In the genomic region with DNA sequence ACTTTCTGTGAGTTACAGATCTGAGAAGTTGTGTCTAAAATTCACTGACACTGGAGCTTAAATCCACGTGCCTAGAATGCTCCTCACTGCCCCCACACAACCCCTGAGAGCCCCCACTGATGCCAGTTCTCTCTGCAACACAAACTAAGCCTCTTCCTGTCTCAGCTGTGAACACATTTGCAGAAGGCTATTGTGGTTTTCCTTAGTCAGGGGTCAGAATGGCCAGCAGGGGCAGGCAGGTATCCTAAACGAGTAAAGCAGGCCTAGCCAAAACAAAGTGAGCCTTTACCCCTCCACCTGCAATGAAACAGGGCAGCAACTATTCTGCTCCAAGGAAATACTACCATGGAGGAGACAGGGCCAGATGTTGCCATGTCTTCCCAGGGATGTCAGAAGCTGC, we compare ENCODE assay signal across 13 cellular contexts.
DNase-seq lines count a peak whose midpoint lies in the region; ATAC-seq and TF ChIP-seq lines count a peak whose summit lies in the region.
"Had no signal": no experiment of that assay in that cellular context is flagged by ENCODE, and none has a peak within 500 bp of the region (broad histone marks: within the 10 kb centered on the region; RNA-seq: fewer than 3 reads in every experiment).

No MANE protein-coding gene starts in this region.

- CTCF ChIA-PET in HEK293 (lab: Yijun Ruan, JAX): no interaction called here
- CTCF ChIA-PET in PC-9 (lab: Charles Lee): no interaction called here

- no peaks in the 10 kb centered on the region for H3K9me2 ChIP-seq in PC-9 (ENCODE audit: insufficient read depth)

- H3K4me3 ChIP-seq in GM12865 (ENCODE audit: low read depth, low read length) (no peak overlapping the region), HEK293 (ENCODE audit: low read depth, low read length) (no peak overlapping the region), PC-9 (no peak overlapping the region)
- H3K4me3 ChIP-seq: BLaER1, colonic mucosa had no signal

- H3K4me1 ChIP-seq in HEK293 (ENCODE audit: control insufficient read depth, insufficient read depth, low read length) (0 out of 2 replicates have a peak, but pooled peaks cover 3% of the 10 kb centered on the region), PC-9 (replicated peaks; ENCODE audit: insufficient read depth) (no peaks in the 10 kb centered on the region)
- H3K4me1 ChIP-seq: BLaER1, colonic mucosa had no signal

- no peaks in the 10 kb centered on the region for H3K27me3 ChIP-seq in PC-9 (ENCODE audit: insufficient read depth, low read depth)
- H3K27me3 ChIP-seq: BLaER1, colonic mucosa had no signal

- H3K4me2 ChIP-seq in PC-9: no peak overlapping the region
- H3K4me2 ChIP-seq: BLaER1 had no signal

- no peak overlapping the region for H2AFZ ChIP-seq in PC-9

- no TSS peak for BruUV-seq in PC-9 (replicated peaks; lab: Mats Ljungman, UMichigan)

- DNase-seq in GM12865 (ENCODE audit: low read depth): peak; percentile 10
- peak in 1 of 2 experiments; percentile 1 for DNase-seq in PC-9
- DNase-seq in left lobe of liver (ENCODE audit: low spot score): peak; percentile 52
- no peak for DNase-seq in activated CD4-positive, alpha-beta T cell treated with anti-CD3 and anti-CD28 coated beads for 48 hours
- no peak for DNase-seq in activated T-cell treated with anti-CD3 and anti-CD28 coated beads, Interleukin-2, amount 50 U/mL, for 48 hours
- DNase-seq in NCI-H345 (lab: John Stamatoyannopoulos, UW): no peak
- DNase-seq: colonic mucosa; GF-D8; Karpas-422; stimulated activated CD4-positive, alpha-beta T cell treated with anti-CD3 and anti-CD28 coated beads, Interleukin-4, amount 100 ng/mL, for 4 hours had no signal

- ATAC-seq in left lobe of liver (peak; percentile 89), GM19324 (IDR thresholded peaks at IDR 0.05; ENCODE audit: low FRiP score, unreplicated experiment) (no peak)

- no peaks in the 10 kb centered on the region for H3K9me3 ChIP-seq in HEK293 (ENCODE audit: control insufficient read depth, insufficient read depth, low read depth, low read length)
- H3K9me3 ChIP-seq in PC-9 (ENCODE audit: insufficient read depth, low read depth): no peaks in the 10 kb centered on the region
- H3K9me3 ChIP-seq: BLaER1, colonic mucosa had no signal

- H3K27ac ChIP-seq in HEK293 (ENCODE audit: extremely low read depth, low read depth, low read length) (no peak overlapping the region), PC-9 (no peak overlapping the region)
- H3K27ac ChIP-seq: BLaER1, colonic mucosa had no signal

- H3K36me3 ChIP-seq in HEK293 (ENCODE audit: control insufficient read depth in 2 of 2, insufficient read depth in 1 of 2, low read length in 2 of 2) (no peaks in the 10 kb centered on the region), PC-9 (ENCODE audit: low read depth) (no peaks in the 10 kb centered on the region)
- H3K36me3 ChIP-seq: BLaER1, colonic mucosa had no signal

- no peaks in the 10 kb centered on the region for H3K79me2 ChIP-seq in PC-9 (ENCODE audit: low read depth)

- no peaks in the 10 kb centered on the region for H4K20me1 ChIP-seq in PC-9 (ENCODE audit: insufficient read depth)
- H4K20me1 ChIP-seq: BLaER1 had no signal

- intact Hi-C loops in PC-9 (cut with micrococcal nuclease; ENCODE audit: unreplicated experiment): no loop called here

- POLR2A ChIA-PET in HEK293 (lab: Yijun Ruan, JAX) (no interaction called here), PC-9 (lab: Charles Lee; ENCODE audit: unreplicated experiment) (no interaction called here)

- TF ChIP-seq CTCF in GM12865 (IDR thresholded peaks at IDR 0.05; ENCODE audit: insufficient read depth, low read depth, low read length, missing control alignments): no peak
- peak; percentile 50; the same call in 1 of the 2 replicates for TF ChIP-seq CTCF in HEK293 (tag by site-specific recombination; IDR thresholded peaks at IDR 0.05)
- peak; percentile 30; the same call in 1 of the 2 replicates for TF ChIP-seq CTCF in PC-9 (conservative IDR thresholded peaks at IDR 0.05)

- H3F3A ChIP-seq in PC-9 (ENCODE audit: insufficient read depth, low read depth): no peaks in the 10 kb centered on the region

TF ChIP-seq in HEK293, 187 proteins besides CTCF, POLR2A, EP300 and RAD21:
- TF ChIP-seq ZNF660 (tag by site-specific recombination; IDR thresholded peaks at IDR 0.05) (no peak), ZNF747 (tag by site-specific recombination; IDR thresholded peaks at IDR 0.05) (no peak), OVOL3 (tag by site-specific recombination; IDR thresholded peaks at IDR 0.05) (no peak), ZNF449 (tag by site-specific recombination; IDR thresholded peaks at IDR 0.05) (no peak), HIC1 (tag by site-specific recombination; IDR thresholded peaks at IDR 0.05) (no peak), ZNF221 (tag by site-specific recombination; IDR thresholded peaks at IDR 0.05; ENCODE audit: borderline replicate concordance) (no peak), ZNF146 (tag by site-specific recombination; IDR thresholded peaks at IDR 0.05) (no peak), YY2 (tag by site-specific recombination; IDR thresholded peaks at IDR 0.05) (no peak), ZNF133 (tag by site-specific recombination; IDR thresholded peaks at IDR 0.05) (no peak), ZNF202 (tag by site-specific recombination; IDR thresholded peaks at IDR 0.05; ENCODE audit: borderline replicate concordance) (no peak), ZNF610 (tag by site-specific recombination; IDR thresholded peaks at IDR 0.05; ENCODE audit: borderline replicate concordance) (no peak), ZNF549 (tag by site-specific recombination; IDR thresholded peaks at IDR 0.05) (no peak), KLF1 (tag by site-specific recombination; IDR thresholded peaks at IDR 0.05) (no peak), HOXD13 (CRISPR knock-in tag; IDR thresholded peaks at IDR 0.05; ENCODE audit: borderline replicate concordance) (no peak), ZNF776 (tag by site-specific recombination; IDR thresholded peaks at IDR 0.05; ENCODE audit: borderline replicate concordance) (no peak), GLIS1 (tag by site-specific recombination; IDR thresholded peaks at IDR 0.05) (no peak), ZNF324 (tag by site-specific recombination; IDR thresholded peaks at IDR 0.05) (no peak), ZNF302 (tag by site-specific recombination; IDR thresholded peaks at IDR 0.05; ENCODE audit: low read depth) (no peak), GLI2 (tag by site-specific recombination; IDR thresholded peaks at IDR 0.05; ENCODE audit: borderline replicate concordance, low read depth) (no peak)
- TF ChIP-seq, protein P1, sequence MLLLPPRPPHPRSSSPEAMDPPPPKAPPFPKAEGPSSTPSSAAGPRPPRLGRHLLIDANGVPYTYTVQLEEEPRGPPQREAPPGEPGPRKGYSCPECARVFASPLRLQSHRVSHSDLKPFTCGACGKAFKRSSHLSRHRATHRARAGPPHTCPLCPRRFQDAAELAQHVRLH (tag by site-specific recombination; IDR thresholded peaks at IDR 0.05): no peak

Comparison
In these comparisons a context has a peak if more than half of its experiments do, and no peak if none do; other contexts are left out.
1. DNase-seq: peak in GM12865 (single experiment) and left lobe of liver (single experiment); none in activated CD4-positive, alpha-beta T cell treated with anti-CD3 and anti-CD28 coated beads for 48 hours (single experiment), activated T-cell treated with anti-CD3 and anti-CD28 coated beads, Interleukin-2, amount 50 U/mL, for 48 hours (0 of 2) and NCI-H345 (single experiment).